1 cellular context compared by ENCODE assay signal in genomic region chr11:118380571-118380970, GRCh38.
TF ChIP-seq lines count a peak whose summit lies in the region.

No MANE protein-coding gene starts in this region.

TF ChIP-seq in GM23338, 12 proteins besides CTCF, POLR2A, EP300 and RAD21 (continued from another document):
- TF ChIP-seq ZNF462 (CRISPR knock-in tag; IDR thresholded peaks at IDR 0.05), result no peak
- no peak for TF ChIP-seq REST (IDR thresholded peaks at IDR 0.05; ENCODE audit: unreplicated experiment)
- TF ChIP-seq NANOG (IDR thresholded peaks at IDR 0.05; ENCODE audit: borderline replicate concordance), result no peak
- TF ChIP-seq EZH2 (IDR thresholded peaks at IDR 0.05; ENCODE audit: low read depth, unreplicated experiment), result no peak
- TF ChIP-seq ZNF331 (CRISPR knock-in tag; IDR thresholded peaks at IDR 0.05; ENCODE audit: low read depth), result no peak
- TF ChIP-seq ZNF114 (CRISPR knock-in tag; IDR thresholded peaks at IDR 0.05), result no peak
- no peak for TF ChIP-seq JUNB (IDR thresholded peaks at IDR 0.05; ENCODE audit: unreplicated experiment)
- no peak for TF ChIP-seq EZH2phosphoT487 (IDR thresholded peaks at IDR 0.05; ENCODE audit: unreplicated experiment)
- no peak for TF ChIP-seq ETS1 (IDR thresholded peaks at IDR 0.05)
